8 cellular contexts compared by ENCODE assay signal in the genomic region with DNA sequence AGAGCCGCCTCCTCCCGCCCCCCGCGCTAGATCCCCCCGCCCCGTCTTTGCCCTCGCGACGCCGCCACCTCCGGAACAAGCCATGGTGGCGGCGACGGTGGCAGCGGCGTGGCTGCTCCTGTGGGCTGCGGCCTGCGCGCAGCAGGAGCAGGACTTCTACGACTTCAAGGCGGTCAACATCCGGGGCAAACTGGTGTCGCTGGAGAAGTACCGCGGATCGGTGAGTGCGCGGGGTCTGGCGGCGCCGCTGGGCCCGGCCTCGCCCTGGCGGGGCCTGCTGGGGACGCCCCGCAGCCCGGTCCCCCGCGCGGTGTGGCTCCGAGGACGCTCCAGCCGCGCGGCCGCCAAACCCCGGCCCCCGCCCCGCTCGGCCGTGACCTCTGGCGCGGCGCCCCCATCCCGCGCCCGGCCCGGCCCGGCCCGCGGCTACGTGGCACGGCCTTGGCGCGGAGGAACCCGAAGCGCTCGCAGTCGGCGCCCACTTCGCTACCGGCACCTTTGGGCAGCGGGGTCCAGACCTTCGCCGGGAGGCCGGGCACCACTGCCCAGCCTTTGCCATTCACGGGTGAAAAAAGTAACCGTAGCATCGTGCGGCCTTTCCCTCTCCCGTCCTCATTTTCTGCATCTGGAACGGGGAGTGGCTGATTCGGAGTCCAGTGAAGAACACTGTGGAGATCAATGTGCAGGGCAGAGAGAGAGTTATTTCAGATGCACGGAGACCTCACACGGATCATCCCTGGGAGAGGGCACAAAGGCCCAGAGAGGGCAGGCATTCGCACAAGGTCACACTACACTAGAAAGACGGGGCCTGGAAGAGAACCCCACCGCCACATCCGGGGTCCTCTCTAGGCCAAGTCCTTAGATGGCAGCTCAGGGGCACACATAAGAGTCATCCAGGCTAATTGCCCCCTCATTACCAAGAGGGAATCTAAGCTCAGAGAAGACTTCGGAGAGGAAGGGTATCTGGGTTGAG. TPM values are rescaled to one million over a fixed set of nuclear protein-coding genes. Genes with fewer than 3 reads are reported as not detected.
A peak's percentile ranks its signal among the peaks of the same experiment; 100 is the strongest.
DNase-seq lines count a peak whose midpoint lies in the region; TF ChIP-seq lines count a peak whose summit lies in the region.

A gene (plus strand): TSS at position 44 of the 973 bp plus-strand sequence. CDS start 39 bp downstream, at position 83.

- H3K27ac Mint-ChIP-seq in brain, result peak within 1 kb of the TSS in 3 of 5 experiments; percentile 29 to 91 (median 75)

- DNase-seq in ACHN (peak; percentile 5), H7 (peak; percentile 87), T-helper 9 cell (peak; percentile 58), iPS-NIHi11 (ENCODE audit: low spot score) (peak; percentile 76), cortex of kidney (lab: John Stamatoyannopoulos, UW) (no peak), cerebellar nuclear complex (lab: John Stamatoyannopoulos, UW) (no peak)

- H3K4me3 ChIP-seq in H7 (ENCODE audit: insufficient read depth, low read depth, low read length), result peak within 1 kb of the TSS; percentile 56
- peak within 1 kb of the TSS; percentile 73 to 79 (median 75) for H3K4me3 ChIP-seq in skeletal muscle tissue (ENCODE audit: low read length in 3 of 3)

- in situ Hi-C loops in ACHN (cut with HindIII; ENCODE audit: low pct_ligation_motif_present, low pct_unique_long_range_greater_than_20kb, low sequenced_read_pairs), result no loop called here

- no peak for TF ChIP-seq CTCF in brain (conservative IDR thresholded peaks at IDR 0.05)

- H3K9me3 ChIP-seq in skeletal muscle tissue (ENCODE audit: control insufficient read depth in 3 of 3, low read length in 3 of 3), result no peaks in the 10 kb centered on the region

- no peaks in the 10 kb centered on the region for H3K36me3 ChIP-seq in H7 (replicated peaks; ENCODE audit: control insufficient read depth, insufficient read depth, low read length)
- H3K36me3 ChIP-seq in skeletal muscle tissue (ENCODE audit: control insufficient read depth in 3 of 3, insufficient read depth in 3 of 3, low read length in 3 of 3), result peaks cover 2 to 17% (median 11%) of the 10 kb centered on the region in 3 donors

- H3K27ac ChIP-seq in skeletal muscle tissue (ENCODE audit: low read depth, low read length), result peak within 1 kb of the TSS; percentile 79

- H3K36me3 Mint-ChIP-seq in brain, result no peaks in the 10 kb centered on the region

- peaks cover 30% of the 10 kb centered on the region for H3K27me3 ChIP-seq in H7 (ENCODE audit: control insufficient read depth, insufficient read depth, low read length)
- no peaks in the 10 kb centered on the region for H3K27me3 ChIP-seq in skeletal muscle tissue (ENCODE audit: control insufficient read depth in 3 of 3, insufficient read depth in 3 of 3, low read length in 3 of 3)

- peaks cover 0 to 5% (median 0%) of the 10 kb centered on the region in 5 experiments for H3K9me3 Mint-ChIP-seq in brain

- peaks cover 15% of the 10 kb centered on the region for H3K27me3 Mint-ChIP-seq in brain

- H3K4me1 Mint-ChIP-seq in brain, result peaks cover 26% of the 10 kb centered on the region

- peak within 1 kb of the TSS; percentile 79 to 88 (median 85) for H3K9ac ChIP-seq in skeletal muscle tissue (ENCODE audit: low read depth in 1 of 3, low read length in 3 of 3)

- peaks cover 41 to 53% (median 48%) of the 10 kb centered on the region in 3 donors for H3K4me1 ChIP-seq in skeletal muscle tissue (ENCODE audit: control insufficient read depth in 3 of 3, insufficient read depth in 3 of 3, low read length in 3 of 3)

- H3K4me3 Mint-ChIP-seq in brain, result peak within 1 kb of the TSS; percentile 60 to 82 (median 73)

RNA-seq across cellular contexts. Expression of the gene that starts here (rescaled TPM):
- 27.2 and 42.6 TPM in 2 replicates for total RNA-seq in H7 (2014; rRNA removed; shearing (Covaris generic))
- 24.6 TPM for polyA plus RNA-seq in brain (ENCODE audit: insufficient read depth, low read depth, low replicate concordance)
- 96.0 TPM for total RNA-seq in skeletal muscle tissue

Comparison
In these comparisons a context has a peak if more than half of its experiments do, and no peak if none do; other contexts are left out.
1. DNase-seq: peak in ACHN (single experiment), H7 (single experiment), T-helper 9 cell (single experiment) and iPS-NIHi11 (single experiment); none in cortex of kidney (single experiment) and cerebellar nuclear complex (0 of 2).